10 cellular contexts compared by ENCODE assay signal in genomic region chr4:74873545-74874295, GRCh38. TPM values are rescaled to one million over a fixed set of nuclear protein-coding genes. Genes with fewer than 3 reads are reported as not detected.
DNase-seq lines count a peak whose midpoint lies in the region; ATAC-seq, FAIRE-seq and TF ChIP-seq lines count a peak whose summit lies in the region.
"Had no signal": no experiment of that assay in that cellular context is flagged by ENCODE, and none has a peak within 500 bp of the region (broad histone marks: within the 10 kb centered on the region; RNA-seq: fewer than 3 reads in every experiment).

No MANE protein-coding gene starts in this region.

- H3K36me3 ChIP-seq in esophagus squamous epithelium, result no peaks in the 10 kb centered on the region

- TF ChIP-seq POLR2A in GM12892 (IDR thresholded peaks at IDR 0.05; ENCODE audit: low read depth, low read length) (no peak), esophagus squamous epithelium (IDR thresholded peaks at IDR 0.05) (no peak)

- ATAC-seq in GM21528 (IDR thresholded peaks at IDR 0.05; ENCODE audit: low FRiP score, unreplicated experiment) (peak; percentile 96), HG03469 (IDR thresholded peaks at IDR 0.05; ENCODE audit: unreplicated experiment) (peak; percentile 95)

- H3K4me3 ChIP-seq in esophagus squamous epithelium, result no peak overlapping the region

- DNase-seq in GM12892 (ENCODE audit: insufficient read length) (no peak), esophagus squamous epithelium (lab: John Stamatoyannopoulos, UW) (no peak), nephron progenitor cell (no peak), H4 (ENCODE audit: low spot score) (no peak), AG20443 (ENCODE audit: low spot score) (no peak), SIG-M5 treated with dmso at 0.1 percent for 504 hours (lab: John Stamatoyannopoulos, UW; ENCODE audit: unreplicated experiment) (no peak)
- DNase-seq: NCI-H1436 treated with DMSO at 0.1 percent for 48 hours had no signal

- peak overlapping the region in 3 of 4 donors; percentile 3 to 41 (median 33) for H3K27ac ChIP-seq in esophagus squamous epithelium

- H3K36me3 Mint-ChIP-seq in nephron progenitor cell (ENCODE audit: low read depth), result no peaks in the 10 kb centered on the region

- no peak overlapping the region for H3K4me3 Mint-ChIP-seq in nephron progenitor cell
- H3K4me3 Mint-ChIP-seq: activated T-helper 1 cell treated with anti-CD3 and anti-CD28 coated beads, Interleukin-12 subunit alpha, Interleukin-12 subunit beta, Interleukin-2, Interleukin-4 antibody, amounts not matched to agents 30 ng/mL and 10 ng/mL and 1 ng/mL, durations not matched to agents 14 hours and 24 hours and 36 hours had no signal

- no peaks in the 10 kb centered on the region for H3K9me3 Mint-ChIP-seq in nephron progenitor cell
- H3K9me3 Mint-ChIP-seq: activated T-helper 1 cell treated with anti-CD3 and anti-CD28 coated beads, Interleukin-12 subunit alpha, Interleukin-12 subunit beta, Interleukin-2, Interleukin-4 antibody, amounts not matched to agents 30 ng/mL and 10 ng/mL and 1 ng/mL, durations not matched to agents 14 hours and 24 hours and 36 hours had no signal

- peak; percentile 82 for FAIRE-seq in GM12892 (lab: Jason Lieb, UNC)

- no peak overlapping the region for H3K27ac Mint-ChIP-seq in nephron progenitor cell
- H3K27ac Mint-ChIP-seq: activated T-helper 1 cell treated with anti-CD3 and anti-CD28 coated beads, Interleukin-12 subunit alpha, Interleukin-12 subunit beta, Interleukin-2, Interleukin-4 antibody, amounts not matched to agents 30 ng/mL and 10 ng/mL and 1 ng/mL, durations not matched to agents 14 hours and 24 hours and 36 hours had no signal

- peaks cover 0 to 22% (median 4%) of the 10 kb centered on the region in 3 donors for H3K4me1 ChIP-seq in esophagus squamous epithelium

- 39 to 48% methylated on average over 3 of the region's 3 CpGs for WGBS in esophagus squamous epithelium, 2 donors

- intact Hi-C loops in esophagus squamous epithelium (cut with DNase I), result no loop called here

- no peaks in the 10 kb centered on the region for H3K27me3 ChIP-seq in esophagus squamous epithelium

- peaks cover 4% of the 10 kb centered on the region for H3K27me3 Mint-ChIP-seq in nephron progenitor cell (ENCODE audit: low read depth, poor library complexity)

- peaks cover 5% of the 10 kb centered on the region for H3K4me1 Mint-ChIP-seq in nephron progenitor cell

- TF ChIP-seq CTCF in esophagus squamous epithelium (IDR thresholded peaks at IDR 0.05) (peak in 1 of 6 experiments; percentile 4), nephron progenitor cell (IDR thresholded peaks at IDR 0.05) (no peak)

- H3K9me3 ChIP-seq in esophagus squamous epithelium, result no peaks in the 10 kb centered on the region

RNA-seq across cellular contexts. Expression of gene PARM1, which starts 59.2 kb away (rescaled TPM):
- 12.7 TPM for polyA plus RNA-seq in GM12892 (2012; ENCODE audit: missing spikeins)
- total RNA-seq in esophagus squamous epithelium, result 10 to 100 TPM in 1 of 4 donors, 1 to 10 TPM in 3; 1.9 to 10.3 (median 4.4) TPM
- total RNA-seq in H4 (2014; rRNA removed; shearing (Covaris generic)), result 3.4 and 4.3 TPM in 2 replicates
- total RNA-seq: activated T-helper 1 cell treated with anti-CD3 and anti-CD28 coated beads, Interleukin-12 subunit alpha, Interleukin-12 subunit beta, Interleukin-2, Interleukin-4 antibody, amounts not matched to agents 30 ng/mL and 10 ng/mL and 1 ng/mL, durations not matched to agents 14 hours and 24 hours and 36 hours had no signal
